8 cellular contexts compared by ENCODE assay signal in genomic region chr6:34484899-34485298, GRCh38. TPM values are rescaled to one million over a fixed set of nuclear protein-coding genes. Genes with fewer than 3 reads are reported as not detected.
DNase-seq lines count a peak whose midpoint lies in the region; TF ChIP-seq lines count a peak whose summit lies in the region.

No MANE protein-coding gene starts in this region.

- no peaks in the 10 kb centered on the region for H3F3A ChIP-seq in SK-N-SH (replicated peaks; ENCODE audit: insufficient read depth)

- H3K36me3 ChIP-seq in kidney epithelial cell (ENCODE audit: control insufficient read depth, insufficient read depth, low read length) (no peaks in the 10 kb centered on the region), thymus (ENCODE audit: control insufficient read depth, insufficient read depth) (no peaks in the 10 kb centered on the region), ascending aorta (no peaks in the 10 kb centered on the region), SK-N-SH (replicated peaks in 1 of 2; ENCODE audit: control insufficient read depth in 1 of 2, insufficient read depth in 2 of 2, low read length in 1 of 2) (no peaks in the 10 kb centered on the region)

- WGBS in thymus, result 6% methylated on average over 7 of the region's 7 CpGs
- WGBS in SK-N-SH (ENCODE audit: low lambda C conversion rate), result 71% methylated on average over 7 of the region's 7 CpGs

- no peaks in the 10 kb centered on the region for H3K79me2 ChIP-seq in SK-N-SH (ENCODE audit: insufficient read depth)

- TF ChIP-seq EP300 in SK-N-SH (IDR thresholded peaks at IDR 0.05; ENCODE audit: borderline replicate concordance in 1 of 2, low read depth in 1 of 2, low read length in 1 of 2), result no peak

- CTCF ChIA-PET in SK-N-SH (lab: Yijun Ruan, JAX), result no interaction called here

- no peak overlapping the region for H3K4me2 ChIP-seq in SK-N-SH

- H2AFZ ChIP-seq in SK-N-SH (ENCODE audit: low read depth), result no peak overlapping the region

- H3K27ac ChIP-seq in thymus (ENCODE audit: low read depth) (peak overlapping the region; percentile 64), ascending aorta (no peak overlapping the region), SK-N-SH (ENCODE audit: low read depth in 2 of 2, low read length in 1 of 2) (no peak overlapping the region)

- H3K4me1 ChIP-seq in thymus (ENCODE audit: control insufficient read depth, insufficient read depth, low read length) (peaks cover 17% of the 10 kb centered on the region), ascending aorta (no peaks in the 10 kb centered on the region), SK-N-SH (ENCODE audit: control insufficient read depth in 1 of 2, insufficient read depth in 2 of 2, low read depth in 1 of 2, low read length in 1 of 2) (no peaks in the 10 kb centered on the region)

- no peak overlapping the region for H3K9ac ChIP-seq in SK-N-SH

- H3K9me2 ChIP-seq in SK-N-SH, result no peaks in the 10 kb centered on the region

- no peak for TF ChIP-seq CTCF in kidney epithelial cell (IDR thresholded peaks at IDR 0.05; ENCODE audit: insufficient read depth, low read length, poor library complexity, severe bottlenecking)
- no peak for TF ChIP-seq CTCF in ascending aorta (IDR thresholded peaks at IDR 0.05)
- TF ChIP-seq CTCF in SK-N-SH (IDR thresholded peaks at IDR 0.05), result no peak

- H4K20me1 ChIP-seq in SK-N-SH (ENCODE audit: insufficient read depth), result no peaks in the 10 kb centered on the region

- H3K9me3 ChIP-seq in thymus (ENCODE audit: control insufficient read depth) (no peaks in the 10 kb centered on the region), ascending aorta (no peaks in the 10 kb centered on the region), SK-N-SH (no peaks in the 10 kb centered on the region)

- POLR2A ChIA-PET in SK-N-SH (lab: Yijun Ruan, JAX), result no interaction called here

- H3K27me3 ChIP-seq in kidney epithelial cell (ENCODE audit: control insufficient read depth, insufficient read depth, low read length), result no peaks in the 10 kb centered on the region
- H3K27me3 ChIP-seq in thymus (ENCODE audit: control insufficient read depth, insufficient read depth), result no peaks in the 10 kb centered on the region
- H3K27me3 ChIP-seq in ascending aorta, result no peaks in the 10 kb centered on the region
- H3K27me3 ChIP-seq in SK-N-SH (ENCODE audit: insufficient read depth), result no peaks in the 10 kb centered on the region

- TF ChIP-seq RAD21 in SK-N-SH (IDR thresholded peaks at IDR 0.05; ENCODE audit: low read length), result no peak

- intact Hi-C loops in ascending aorta (cut with DNase I), result no loop called here

- no peak overlapping the region for H3K4me3 ChIP-seq in kidney epithelial cell (ENCODE audit: low read depth, low read length)
- no peak overlapping the region for H3K4me3 ChIP-seq in thymus (ENCODE audit: low read length)
- no peak overlapping the region for H3K4me3 ChIP-seq in ascending aorta
- H3K4me3 ChIP-seq in SK-N-SH (ENCODE audit: low read depth in 2 of 2, low read length in 1 of 2), result no peak overlapping the region

- DNase-seq in activated gamma-delta T cell treated with Interleukin-2 at 50 U/mL for 16 hours (peak; percentile 83), activated gamma-delta T cell (lab: John Stamatoyannopoulos, UW) (no peak), kidney epithelial cell (ENCODE audit: low read depth) (peak; percentile 14), NCI-H82 treated with DMSO at 0.1 percent for 48 hours (lab: John Stamatoyannopoulos, UW; ENCODE audit: unreplicated experiment) (no peak), ascending aorta (ENCODE audit: low spot score in 2 of 2) (no peak), SK-N-SH (no peak)
- DNase-seq in activated CD8-positive, alpha-beta memory T cell treated with anti-CD3 and anti-CD28 coated beads for 48 hours (ENCODE audit: low read depth in 2 of 3, low spot score in 2 of 3), result peak; percentile 22 to 60 (median 57)

TF ChIP-seq in SK-N-SH, 30 proteins besides CTCF, POLR2A, EP300 and RAD21:
- no peak for TF ChIP-seq FOXM1 (IDR thresholded peaks at IDR 0.05; ENCODE audit: low read depth)

RNA-seq across cellular contexts. Expression of gene PACSIN1, which starts 19.0 kb away (rescaled TPM):
- total RNA-seq in kidney epithelial cell, result 0.04 TPM in 1 of 2 replicates, not detected in the other
- 1.2 TPM for polyA plus RNA-seq in thymus
- total RNA-seq in ascending aorta, result not detected
- polyA plus RNA-seq in SK-N-SH (2012; rRNA removed), result 0.02 and 0.05 TPM in 2 replicates
- polyA plus RNA-seq in SK-N-SH (2012; cell fraction: cytosol; rRNA removed), result 0.12 and 0.13 TPM in 2 replicates
- 0.04 and 0.10 TPM in 2 replicates for polyA plus RNA-seq in SK-N-SH (2012; cell fraction: nucleus; rRNA removed)

RNA-seq across cellular contexts. Expression of gene RPS10, which starts 59.0 kb away (rescaled TPM):
- total RNA-seq in kidney epithelial cell, result 3,975 and 4,200 TPM in 2 replicates
- polyA plus RNA-seq in thymus, result 2,778 TPM
- 1,703 TPM for total RNA-seq in ascending aorta
- 4,475 and 5,166 TPM in 2 replicates for polyA plus RNA-seq in SK-N-SH (2012; rRNA removed)
- 3,844 and 4,849 TPM in 2 replicates for polyA plus RNA-seq in SK-N-SH (2012; cell fraction: cytosol; rRNA removed)
- 1,086 and 1,514 TPM in 2 replicates for polyA plus RNA-seq in SK-N-SH (2012; cell fraction: nucleus; rRNA removed)

Comparison
In these comparisons a context has a peak if more than half of its experiments do, and no peak if none do; other contexts are left out.
1. DNase-seq: peak in activated gamma-delta T cell treated with Interleukin-2 at 50 U/mL for 16 hours (single experiment), activated CD8-positive, alpha-beta memory T cell treated with anti-CD3 and anti-CD28 coated beads for 48 hours (3 of 3) and kidney epithelial cell (single experiment); none in activated gamma-delta T cell (single experiment), NCI-H82 treated with DMSO at 0.1 percent for 48 hours (single experiment), ascending aorta (0 of 2) and SK-N-SH (single experiment).